Comparison of ENCODE assay signal across 10 cellular contexts in genomic region chr19:48470856-48471255, GRCh38. TPM values are rescaled to one million over a fixed set of nuclear protein-coding genes. Genes with fewer than 3 reads are reported as not detected.
DNase-seq lines count a peak whose midpoint lies in the region; ATAC-seq and TF ChIP-seq lines count a peak whose summit lies in the region.
"Had no signal": no experiment of that assay in that cellular context is flagged by ENCODE, and none has a peak within 500 bp of the region (broad histone marks: within the 10 kb centered on the region; RNA-seq: fewer than 3 reads in every experiment).

No MANE protein-coding gene starts in this region.

- H3K4me1 ChIP-seq in OCI-LY3 (ENCODE audit: low read length) (peaks cover 32% of the 10 kb centered on the region), osteoblast (ENCODE audit: insufficient read depth, low read length) (peaks cover 25% of the 10 kb centered on the region)

- H3K9me3 Mint-ChIP-seq in activated CD4-positive, alpha-beta T cell treated with anti-CD3 and anti-CD28 coated beads for 36 hours (ENCODE audit: low read depth), result no peaks in the 10 kb centered on the region

- H3K27ac Mint-ChIP-seq in activated CD4-positive, alpha-beta T cell treated with anti-CD3 and anti-CD28 coated beads for 36 hours, result no peak overlapping the region

- H3K4me2 ChIP-seq in OCI-LY3 (ENCODE audit: low read length), result no peak overlapping the region
- H3K4me2 ChIP-seq in osteoblast (ENCODE audit: insufficient read depth, low read length), result peak overlapping the region; percentile 95

- H3K4me3 Mint-ChIP-seq in activated CD4-positive, alpha-beta T cell treated with anti-CD3 and anti-CD28 coated beads for 36 hours, result peak overlapping the region; percentile 86

- H3K27me3 ChIP-seq in OCI-LY3 (ENCODE audit: low read depth, low read length) (no peaks in the 10 kb centered on the region), osteoblast (ENCODE audit: insufficient read depth, low read length) (no peaks in the 10 kb centered on the region)

- H3K4me3 ChIP-seq in OCI-LY3 (ENCODE audit: low read length) (0 out of 2 replicates have a peak overlapping the region, but pooled peaks have one; percentile 81), coronary artery (peak overlapping the region; percentile 80), osteoblast (ENCODE audit: insufficient read depth, low read length) (peak overlapping the region; percentile 95)

- H3K4me1 Mint-ChIP-seq in activated CD4-positive, alpha-beta T cell treated with anti-CD3 and anti-CD28 coated beads for 36 hours, result peaks cover 21% of the 10 kb centered on the region

- CTCF ChIA-PET in activated CD4-positive, alpha-beta T cell treated with anti-CD3 and anti-CD28 coated beads for 36 hours (lab: Charles Lee), result interaction anchor here (0.6 to 1.8 kb wide), 4 partner anchors 19 to 1205 kb away, joined by 4 to 9 read pairs (median 4); no protein-coding TSS in a partner anchor

- DNase-seq in activated CD4-positive, alpha-beta T cell treated with anti-CD3 and anti-CD28 coated beads for 36 hours, result no peak
- DNase-seq in activated CD4-positive, alpha-beta T cell treated with anti-CD3 and anti-CD28 coated beads for 1 hour, result no peak
- DNase-seq in coronary artery (ENCODE audit: low spot score), result no peak
- DNase-seq in osteoblast (ENCODE audit: insufficient read length, low spot score, missing footprints), result no peak
- DNase-seq in caudate nucleus (lab: John Stamatoyannopoulos, UW), result no peak
- DNase-seq in NCI-H2107 (lab: John Stamatoyannopoulos, UW), result no peak
- DNase-seq: NCI-H1930; stimulated activated CD4-positive, alpha-beta T cell treated with anti-CD3 and anti-CD28 coated beads, Interleukin-2, amount 100 ng/mL, for 24 hours had no signal

- H4K20me1 ChIP-seq in OCI-LY3 (ENCODE audit: insufficient read depth, low read length), result peaks cover 6% of the 10 kb centered on the region; the same call in 1 of the 2 replicates
- peaks cover 32% of the 10 kb centered on the region for H4K20me1 ChIP-seq in osteoblast (ENCODE audit: insufficient read depth, low read length)

- H3K36me3 ChIP-seq in OCI-LY3 (replicated peaks; ENCODE audit: low read depth, low read length), result peaks cover 43% of the 10 kb centered on the region
- H3K36me3 ChIP-seq in osteoblast (ENCODE audit: insufficient read depth, low read length), result peaks cover 55% of the 10 kb centered on the region

- ATAC-seq in activated CD4-positive, alpha-beta T cell treated with anti-CD3 and anti-CD28 coated beads for 36 hours, result no peak
- no peak for ATAC-seq in GM21447 (IDR thresholded peaks at IDR 0.05; ENCODE audit: unreplicated experiment)

- H3K9me3 ChIP-seq in OCI-LY3 (ENCODE audit: insufficient read depth, low read length) (no peaks in the 10 kb centered on the region), osteoblast (ENCODE audit: low read depth, low read length) (no peaks in the 10 kb centered on the region)

- H3K36me3 Mint-ChIP-seq in activated CD4-positive, alpha-beta T cell treated with anti-CD3 and anti-CD28 coated beads for 36 hours (ENCODE audit: low read depth), result peaks cover 11% of the 10 kb centered on the region

- H3K27me3 Mint-ChIP-seq in activated CD4-positive, alpha-beta T cell treated with anti-CD3 and anti-CD28 coated beads for 36 hours, result no peaks in the 10 kb centered on the region

- POLR2A ChIA-PET in activated CD4-positive, alpha-beta T cell treated with anti-CD3 and anti-CD28 coated beads for 36 hours (lab: Charles Lee), result no interaction called here

- intact Hi-C loops in activated CD4-positive, alpha-beta T cell treated with anti-CD3 and anti-CD28 coated beads for 36 hours (cut with DNase I, micrococcal nuclease), result no loop called here

- H3K79me2 ChIP-seq in OCI-LY3 (ENCODE audit: low read length) (peaks cover 9% of the 10 kb centered on the region), osteoblast (ENCODE audit: insufficient read depth, low read length) (peaks cover 22% of the 10 kb centered on the region)

- TF ChIP-seq CTCF in OCI-LY3 (IDR thresholded peaks at IDR 0.05; ENCODE audit: low read depth, low read length) (no peak), coronary artery (IDR thresholded peaks at IDR 0.05) (no peak), osteoblast (IDR thresholded peaks at IDR 0.05; ENCODE audit: extremely low read depth, low read depth, low read length) (no peak)

- H3K27ac ChIP-seq in OCI-LY3 (ENCODE audit: low read length) (no peak overlapping the region), coronary artery (no peak overlapping the region), osteoblast (ENCODE audit: low read depth, low read length) (no peak overlapping the region), caudate nucleus (ENCODE audit: low read depth, low read length) (no peak overlapping the region)

- no peak overlapping the region for H3K9ac ChIP-seq in OCI-LY3 (ENCODE audit: low read length)

- H2AFZ ChIP-seq in OCI-LY3 (ENCODE audit: low read depth, low read length) (no peak overlapping the region), osteoblast (ENCODE audit: low read length) (no peak overlapping the region)

RNA-seq across cellular contexts. Expression of gene CYTH2, which starts 1.7 kb away (rescaled TPM):
- 10 to 100 TPM; 22.5 to 24.2 TPM for total RNA-seq in activated CD4-positive, alpha-beta T cell treated with anti-CD3 and anti-CD28 coated beads for 36 hours
- total RNA-seq in osteoblast, result 63.6 and 66.2 TPM in 2 replicates

RNA-seq across cellular contexts. Expression of gene KCNJ14, which starts 15.5 kb away (rescaled TPM):
- 1 to 10 TPM in 1 of 2 experiments, under 1 TPM in 1; 0.86 to 1.1 TPM for total RNA-seq in activated CD4-positive, alpha-beta T cell treated with anti-CD3 and anti-CD28 coated beads for 36 hours
- total RNA-seq in osteoblast, result 0.59 and 0.72 TPM in 2 replicates

RNA-seq across cellular contexts. Expression of gene GRWD1, which starts 25.1 kb away (rescaled TPM):
- 10 to 100 TPM; 43.4 to 51.3 TPM for total RNA-seq in activated CD4-positive, alpha-beta T cell treated with anti-CD3 and anti-CD28 coated beads for 36 hours
- total RNA-seq in osteoblast, result 23.3 and 25.0 TPM in 2 replicates

RNA-seq across cellular contexts. Expression of gene LMTK3, which starts 40.8 kb away (rescaled TPM):
- 1 to 10 TPM; 3.9 to 4.5 TPM for total RNA-seq in activated CD4-positive, alpha-beta T cell treated with anti-CD3 and anti-CD28 coated beads for 36 hours
- total RNA-seq in osteoblast, result not detected in 2 replicates
